In genomic region chr3:45103334-45103733, GRCh38 we compare ENCODE assay signal across 24 cellular contexts. TPM values are rescaled to one million over a fixed set of nuclear protein-coding genes. Genes with fewer than 3 reads are reported as not detected.
DNase-seq lines count a peak whose midpoint lies in the region; ATAC-seq, FAIRE-seq and TF ChIP-seq lines count a peak whose summit lies in the region.
"Had no signal": no experiment of that assay in that cellular context is flagged by ENCODE, and none has a peak within 500 bp of the region (broad histone marks: within the 10 kb centered on the region; RNA-seq: fewer than 3 reads in every experiment).

No MANE protein-coding gene starts in this region.

- H3K27me3 Mint-ChIP-seq in MCF 10A (ENCODE audit: insufficient read depth, unreplicated experiment), result no peaks in the 10 kb centered on the region
- peaks cover 20% of the 10 kb centered on the region for H3K27me3 Mint-ChIP-seq in astrocyte (ENCODE audit: low read depth, unreplicated experiment)
- H3K27me3 Mint-ChIP-seq in natural killer cell (ENCODE audit: low read depth in 2 of 2), result peaks cover 29 to 36% of the 10 kb centered on the region in 2 donors

- H3K9ac ChIP-seq in mammary epithelial cell (ENCODE audit: insufficient read depth, low read length) (no peak overlapping the region), astrocyte (ENCODE audit: low read length) (no peak overlapping the region)
- H3K9ac ChIP-seq: GM23248, SK-N-SH had no signal

- WGBS in mammary epithelial cell (ENCODE audit: low coverage, missing lambda C conversion rate), result 100% methylated on average over 2 of the region's 2 CpGs

- H2AFZ ChIP-seq in mammary epithelial cell (ENCODE audit: low read depth, low read length), result no peak overlapping the region
- no peak overlapping the region for H2AFZ ChIP-seq in astrocyte (ENCODE audit: low read depth, low read length)
- H2AFZ ChIP-seq: GM23248 had no signal

- H4K20me1 ChIP-seq in mammary epithelial cell (ENCODE audit: insufficient read depth, low read length), result no peaks in the 10 kb centered on the region
- no peaks in the 10 kb centered on the region for H4K20me1 ChIP-seq in astrocyte (ENCODE audit: insufficient read depth, low read length)

- BruUV-seq in MCF 10A (replicated peaks; lab: Mats Ljungman, UMichigan) (TSS peak; percentile 6), mammary epithelial cell (replicated peaks; lab: Mats Ljungman, UMichigan) (no TSS peak), A673 (replicated peaks; lab: Mats Ljungman, UMichigan) (no TSS peak)

- H3K9me3 ChIP-seq in mammary epithelial cell (replicated peaks; ENCODE audit: insufficient read depth, low read length) (no peaks in the 10 kb centered on the region), astrocyte (ENCODE audit: insufficient read depth, low read depth, low read length) (no peaks in the 10 kb centered on the region), lower lobe of right lung (no peaks in the 10 kb centered on the region), A673 (ENCODE audit: low read depth, low read length, poor library complexity, severe bottlenecking) (no peaks in the 10 kb centered on the region)
- H3K9me3 ChIP-seq: A549, Caco-2, SK-N-SH had no signal

- H3K4me3 ChIP-seq in mammary epithelial cell (replicated peaks in 1 of 3; ENCODE audit: insufficient read depth in 1 of 3, low read depth in 2 of 3, low read length in 3 of 3), result no peak overlapping the region
- H3K4me3 ChIP-seq in astrocyte (ENCODE audit: insufficient read depth, low read depth, low read length), result no peak overlapping the region
- no peak overlapping the region for H3K4me3 ChIP-seq in lower lobe of right lung
- no peak overlapping the region for H3K4me3 ChIP-seq in A673 (ENCODE audit: low read depth, low read length, poor library complexity, severe bottlenecking)
- H3K4me3 ChIP-seq: A549, GM23248 had no signal

- ATAC-seq in natural killer cell, result no peak
- no peak for ATAC-seq in lower lobe of right lung
- ATAC-seq: A549, Panc1 had no signal

- H3K27me3 ChIP-seq in mammary epithelial cell (ENCODE audit: insufficient read depth, low read length), result no peaks in the 10 kb centered on the region
- H3K27me3 ChIP-seq in astrocyte (ENCODE audit: insufficient read depth, low read length), result peaks cover 2% of the 10 kb centered on the region
- H3K27me3 ChIP-seq in lower lobe of right lung (ENCODE audit: low read depth), result peaks cover 3% of the 10 kb centered on the region
- no peaks in the 10 kb centered on the region for H3K27me3 ChIP-seq in A673 (replicated peaks; ENCODE audit: insufficient read depth, low read depth, low read length, poor library complexity)

- H3K36me3 ChIP-seq in mammary epithelial cell (ENCODE audit: insufficient read depth, low read length) (peaks cover 29% of the 10 kb centered on the region), astrocyte (ENCODE audit: insufficient read depth, low read length) (no peaks in the 10 kb centered on the region), lower lobe of right lung (no peaks in the 10 kb centered on the region), A673 (ENCODE audit: insufficient read depth, low read length, poor library complexity, severe bottlenecking) (no peaks in the 10 kb centered on the region)

- CTCF ChIA-PET in MCF 10A (lab: Yijun Ruan, JAX), result interaction anchor here (1.1 kb wide), 1 partner anchor 12 kb away, joined by 5 read pairs; no protein-coding TSS in a partner anchor
- CTCF ChIA-PET in mammary epithelial cell (lab: Charles Lee; ENCODE audit: low non-redundant PET), result no interaction called here
- CTCF ChIA-PET in A673 (lab: Charles Lee), result no interaction called here

- intact Hi-C loops in MCF 10A (cut with micrococcal nuclease), result no loop called here
- intact Hi-C loops in mammary epithelial cell (cut with micrococcal nuclease), result loop anchor here (5.0 kb wide), 1 partner anchor 46 kb away; no protein-coding TSS in a partner anchor
- intact Hi-C loops in natural killer cell (cut with micrococcal nuclease), result no loop called here
- intact Hi-C loops in lower lobe of right lung (cut with DNase I), result no loop called here
- intact Hi-C loops in A673 (cut with micrococcal nuclease; ENCODE audit: unreplicated experiment), result no loop called here

- in situ Hi-C loops in mammary epithelial cell (cut with MboI; ENCODE audit: low sequenced_read_pairs in 2 of 2), result no loop called here

- H3K27ac ChIP-seq in mammary epithelial cell (ENCODE audit: insufficient read depth, low read depth, low read length) (no peak overlapping the region), astrocyte (ENCODE audit: low read depth, low read length) (no peak overlapping the region), lower lobe of right lung (no peak overlapping the region), A673 (ENCODE audit: low read depth, low read length, poor library complexity, severe bottlenecking) (no peak overlapping the region)
- H3K27ac ChIP-seq: A549, GM23248 had no signal

- TF ChIP-seq CTCF in MCF 10A (IDR thresholded peaks at IDR 0.05; ENCODE audit: unreplicated experiment) (no peak), mammary epithelial cell (conservative IDR thresholded peaks at IDR 0.05 in 1 of 2, IDR thresholded peaks at IDR 0.05 in 1 of 2; ENCODE audit: extremely low read depth in 1 of 2, insufficient read depth in 1 of 2, low read depth in 1 of 2, low read length in 2 of 2) (no peak), astrocyte (IDR thresholded peaks at IDR 0.05; ENCODE audit: insufficient read depth, low read depth, low read length) (no peak), natural killer cell (IDR thresholded peaks at IDR 0.05) (no peak), lower lobe of right lung (IDR thresholded peaks at IDR 0.05) (no peak), A673 (conservative IDR thresholded peaks at IDR 0.05; ENCODE audit: low read depth, low read length) (no peak)

- peak; percentile 9 for FAIRE-seq in astrocyte (lab: Jason Lieb, UNC)
- FAIRE-seq: A549, HTR-8/SVneo had no signal

- H3K36me3 Mint-ChIP-seq in MCF 10A (ENCODE audit: insufficient read depth, unreplicated experiment) (peaks cover 71% of the 10 kb centered on the region), astrocyte (ENCODE audit: low read depth, unreplicated experiment) (peaks cover 6% of the 10 kb centered on the region), natural killer cell (peaks cover 8% of the 10 kb centered on the region)

- no peak overlapping the region for H3K4me3 Mint-ChIP-seq in MCF 10A (ENCODE audit: unreplicated experiment)
- H3K4me3 Mint-ChIP-seq in astrocyte (ENCODE audit: unreplicated experiment), result no peak overlapping the region
- H3K4me3 Mint-ChIP-seq in natural killer cell, result peak overlapping the region; percentile 54
- H3K4me3 Mint-ChIP-seq: CD4-positive, alpha-beta T cell; H9 had no signal

- peaks cover 18% of the 10 kb centered on the region for H3K4me1 Mint-ChIP-seq in MCF 10A (ENCODE audit: insufficient read depth, unreplicated experiment)
- peaks cover 27% of the 10 kb centered on the region for H3K4me1 Mint-ChIP-seq in astrocyte (ENCODE audit: low read depth, unreplicated experiment)
- H3K4me1 Mint-ChIP-seq in natural killer cell, result peaks cover 54 to 64% of the 10 kb centered on the region in 2 donors
- H3K4me1 Mint-ChIP-seq: H9 had no signal

- DNase-seq in MCF 10A (ENCODE audit: unreplicated experiment) (no peak), mammary epithelial cell (no peak), astrocyte (ENCODE audit: low read depth) (no peak), natural killer cell (no peak), lower lobe of right lung (no peak), A673 (ENCODE audit: low spot score) (no peak), mesenteric fat pad (ENCODE audit: low spot score) (no peak)
- DNase-seq: Caco-2; CD4-positive, alpha-beta T cell; DMS 273 treated with DMSO at 0.1 percent for 48 hours; DMS79 treated with DMSO at 0.1 percent for 48 hours; GM23248; H9; NCI-H1694; NCI-H2081; NCI-H2171; NCI-H345; NCI-H524; NCI-H774; SIG-M5; SK-N-SH had no signal

- dilution Hi-C loops in mammary epithelial cell (cut with HindIII; ENCODE audit: low sequenced_read_pairs), result no loop called here

- peaks cover 64% of the 10 kb centered on the region for H3K79me2 ChIP-seq in mammary epithelial cell (ENCODE audit: insufficient read depth, low read length)
- H3K79me2 ChIP-seq in astrocyte (ENCODE audit: insufficient read depth, low read length), result no peaks in the 10 kb centered on the region

- H3K27ac Mint-ChIP-seq in MCF 10A (ENCODE audit: low read depth, unreplicated experiment) (peak overlapping the region; percentile 50), astrocyte (ENCODE audit: unreplicated experiment) (peak overlapping the region; percentile 2), natural killer cell (no peak overlapping the region)
- H3K27ac Mint-ChIP-seq: CD4-positive, alpha-beta T cell; H9 had no signal

- H3K4me1 ChIP-seq in mammary epithelial cell (ENCODE audit: insufficient read depth, low read length) (peaks cover 30% of the 10 kb centered on the region), astrocyte (ENCODE audit: insufficient read depth, low read length) (peaks cover 28% of the 10 kb centered on the region), lower lobe of right lung (no peaks in the 10 kb centered on the region), A673 (ENCODE audit: insufficient read depth, low read length, poor library complexity, severe bottlenecking) (no peaks in the 10 kb centered on the region)
- H3K4me1 ChIP-seq: A549, Caco-2 had no signal

- POLR2A ChIA-PET in MCF 10A (lab: Yijun Ruan, JAX), result no interaction called here
- POLR2A ChIA-PET in A673 (lab: Charles Lee; ENCODE audit: low non-redundant PET), result interaction anchor here (0.6 kb wide), 1 partner anchor 52 kb away, joined by 8 read pairs; no protein-coding TSS in a partner anchor

- H3K4me2 ChIP-seq in mammary epithelial cell (ENCODE audit: insufficient read depth, low read depth, low read length) (no peak overlapping the region), astrocyte (ENCODE audit: low read length) (no peak overlapping the region)
- H3K4me2 ChIP-seq: A549, SK-N-SH had no signal

- H3K9me3 Mint-ChIP-seq in MCF 10A (ENCODE audit: unreplicated experiment), result no peaks in the 10 kb centered on the region
- no peaks in the 10 kb centered on the region for H3K9me3 Mint-ChIP-seq in astrocyte (ENCODE audit: unreplicated experiment)
- H3K9me3 Mint-ChIP-seq in natural killer cell, result no peaks in the 10 kb centered on the region
- H3K9me3 Mint-ChIP-seq: CD4-positive, alpha-beta T cell; H9 had no signal

RNA-seq across cellular contexts. Expression of gene CDCP1, which starts 42.8 kb away (rescaled TPM):
- total RNA-seq in MCF 10A (2022) (180 and 208 TPM in 2 replicates), mammary epithelial cell (100 to 1,000 TPM; 126 to 271 TPM), astrocyte (4.2 and 6.8 TPM in 2 replicates), natural killer cell (under 1 TPM; 0.38 to 0.61 (median 0.48) TPM), lower lobe of right lung (28.7 TPM), A673 (2021) (0.13 and 0.70 TPM in 2 replicates), mesenteric fat pad (4.8 TPM)
- polyA plus RNA-seq in mammary epithelial cell, result 138 TPM
- 432 TPM for polyA minus RNA-seq in mammary epithelial cell

Comparison
In these comparisons a context has a peak if more than half of its experiments do, and no peak if none do; other contexts are left out.
1. H3K27ac Mint-ChIP-seq: peak in MCF 10A (single experiment) and astrocyte (single experiment); none in natural killer cell (0 of 2).